ENCODE assay signal across 22 cellular contexts in genomic region chr9:71627537-71627936, GRCh38.
"Had no signal": no experiment of that assay in that cellular context is flagged by ENCODE, and none has a peak within 500 bp of the region (broad histone marks: within the 10 kb centered on the region; RNA-seq: fewer than 3 reads in every experiment).

No MANE protein-coding gene starts in this region.

- H3K9me3 ChIP-seq: adrenal gland, MG63 had no signal

- H3K36me3 Mint-ChIP-seq: activated CD4-positive, alpha-beta memory T cell treated with anti-CD3 and anti-CD28 coated beads for 36 hours; activated naive CD8-positive, alpha-beta T cell treated with anti-CD3 and anti-CD28 coated beads, Interleukin-2, amount 10 ng/mL, durations not matched to agents 7 days and 5 days; IgD-negative memory B cell had no signal

- H3K27ac ChIP-seq: adrenal gland, KMS-11, VCaP had no signal

- H3K4me3 Mint-ChIP-seq: activated CD4-positive, alpha-beta memory T cell treated with anti-CD3 and anti-CD28 coated beads for 36 hours; activated CD4-positive, alpha-beta T cell treated with anti-CD3 and anti-CD28 coated beads, Interleukin-2, amount 10 ng/mL, durations not matched to agents 7 days and 5 days; activated naive CD4-positive, alpha-beta T cell treated with anti-CD3 and anti-CD28 coated beads for 36 hours; activated naive CD8-positive, alpha-beta T cell treated with anti-CD3 and anti-CD28 coated beads, Interleukin-2, amount 10 ng/mL, durations not matched to agents 7 days and 5 days; activated T-cell treated with anti-CD3 and anti-CD28 coated beads, Interleukin-2, amount 50 U/mL, for 4 hours; activated T-helper 17 cell treated with anti-CD3 and anti-CD28 coated beads, Interleukin-2, amount 50 U/mL, for 72 hours; IgD-negative memory B cell had no signal

- H3K9ac ChIP-seq: KMS-11 had no signal

- H3K27me3 Mint-ChIP-seq: activated CD4-positive, alpha-beta memory T cell treated with anti-CD3 and anti-CD28 coated beads for 36 hours; activated CD4-positive, alpha-beta T cell treated with anti-CD3 and anti-CD28 coated beads, Interleukin-2, amount 10 ng/mL, durations not matched to agents 7 days and 5 days; activated T-helper 17 cell treated with anti-CD3 and anti-CD28 coated beads, Interleukin-2, amount 50 U/mL, for 72 hours had no signal

- H3K36me3 ChIP-seq: adrenal gland, MG63 had no signal

- H3K4me1 Mint-ChIP-seq: IgD-negative memory B cell had no signal

- H3K27ac Mint-ChIP-seq: activated CD4-positive, alpha-beta memory T cell treated with anti-CD3 and anti-CD28 coated beads for 36 hours; activated CD4-positive, alpha-beta T cell treated with anti-CD3 and anti-CD28 coated beads, Interleukin-2, amount 10 ng/mL, durations not matched to agents 7 days and 5 days; activated naive CD4-positive, alpha-beta T cell treated with anti-CD3 and anti-CD28 coated beads for 36 hours; activated naive CD8-positive, alpha-beta T cell treated with anti-CD3 and anti-CD28 coated beads, Interleukin-2, amount 10 ng/mL, durations not matched to agents 7 days and 5 days; activated T-helper 17 cell treated with anti-CD3 and anti-CD28 coated beads, Interleukin-2, amount 50 U/mL, for 72 hours; IgD-negative memory B cell had no signal

- H3K4me3 ChIP-seq: adrenal gland, MG63 had no signal

- H3K9me3 Mint-ChIP-seq: activated CD4-positive, alpha-beta memory T cell treated with anti-CD3 and anti-CD28 coated beads for 36 hours; activated CD4-positive, alpha-beta T cell treated with anti-CD3 and anti-CD28 coated beads, Interleukin-2, amount 10 ng/mL, durations not matched to agents 7 days and 5 days; activated naive CD4-positive, alpha-beta T cell treated with anti-CD3 and anti-CD28 coated beads for 36 hours; activated naive CD8-positive, alpha-beta T cell treated with anti-CD3 and anti-CD28 coated beads, Interleukin-2, amount 10 ng/mL, durations not matched to agents 7 days and 5 days; activated T-cell treated with anti-CD3 and anti-CD28 coated beads, Interleukin-2, amount 50 U/mL, for 4 hours; activated T-helper 17 cell treated with anti-CD3 and anti-CD28 coated beads, Interleukin-2, amount 50 U/mL, for 72 hours; IgD-negative memory B cell had no signal

- DNase-seq: activated CD4-positive, alpha-beta memory T cell treated with anti-CD3 and anti-CD28 coated beads for 36 hours; activated CD4-positive, alpha-beta T cell treated with anti-CD3 and anti-CD28 coated beads, Interleukin-2, amount 10 ng/mL, durations not matched to agents 7 days and 5 days; activated CD4-positive, CD25-positive, alpha-beta regulatory T cell; activated CD8-positive, alpha-beta memory T cell treated with anti-CD3 and anti-CD28 coated beads for 24 hours; activated gamma-delta T cell; activated naive CD4-positive, alpha-beta T cell treated with anti-CD3 and anti-CD28 coated beads for 36 hours; activated naive CD8-positive, alpha-beta T cell treated with anti-CD3 and anti-CD28 coated beads, Interleukin-2, amount 10 ng/mL, durations not matched to agents 7 days and 5 days; activated T-cell treated with anti-CD3 and anti-CD28 coated beads, Interleukin-2, amount 50 U/mL, for 4 hours; adrenal gland; anterior cingulate cortex; MG63; MV-4-11; NCI-H1092 treated with DMSO at 0.1 percent for 48 hours; NCI-H1417 treated with DMSO at 0.1 percent for 48 hours; NCI-H1694 treated with DMSO at 0.1 percent for 48 hours; NCI-H2081; NCI-H510A treated with DMSO at 0.1 percent for 48 hours; SHP77 treated with DMSO at 0.1 percent for 48 hours had no signal

- ATAC-seq: activated T-cell treated with anti-CD3 and anti-CD28 coated beads, Interleukin-2, amount 50 U/mL, for 4 hours; activated T-helper 17 cell treated with anti-CD3 and anti-CD28 coated beads, Interleukin-2, amount 50 U/mL, for 72 hours had no signal

- H3K4me2 ChIP-seq: KMS-11 had no signal

- H3K27me3 ChIP-seq: adrenal gland, MG63 had no signal
